Comparison of ENCODE assay signal across 9 cellular contexts in the genomic region with DNA sequence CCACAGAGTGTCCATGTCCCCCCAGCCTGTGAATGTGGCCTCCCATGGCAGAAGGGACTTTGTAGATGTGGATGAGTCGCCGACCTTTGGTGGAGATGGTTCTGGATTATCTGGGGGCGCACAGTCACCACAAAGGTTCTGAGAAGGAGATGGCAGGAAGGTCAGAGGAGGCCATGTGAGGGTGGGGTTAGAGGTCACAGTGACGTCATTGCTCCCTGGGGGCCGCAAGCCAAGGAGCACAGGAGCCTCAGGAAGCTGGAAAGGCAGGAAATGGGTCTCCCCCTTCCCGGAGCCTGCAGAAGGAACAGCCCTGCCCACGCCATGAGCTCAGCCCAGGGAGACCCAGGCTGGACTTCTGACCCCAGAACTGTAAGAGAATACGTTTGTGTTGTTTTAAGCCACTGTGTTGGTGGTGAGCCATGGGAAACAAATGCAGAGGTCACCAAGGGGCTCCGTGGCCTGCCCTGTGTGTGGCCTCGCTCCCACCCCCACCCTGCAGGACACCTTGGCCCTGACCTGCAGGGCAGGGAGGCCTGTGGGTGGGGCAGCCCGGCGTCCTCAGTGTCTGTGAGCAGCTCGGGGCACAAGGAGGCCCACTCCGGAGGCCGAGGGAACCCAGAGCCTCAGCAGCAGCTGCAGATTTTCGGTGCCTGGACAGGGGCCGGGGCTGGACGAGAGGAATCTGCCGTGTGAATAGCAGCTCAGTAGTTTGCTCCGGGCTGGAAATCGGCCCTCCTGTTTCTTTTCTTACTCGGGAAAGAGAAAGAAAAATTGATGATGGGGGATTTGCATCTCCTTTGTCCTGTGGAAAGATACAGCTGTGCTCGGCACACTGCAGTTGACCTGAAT. TPM values are rescaled to one million over a fixed set of nuclear protein-coding genes. Genes with fewer than 3 reads are reported as not detected.
DNase-seq lines count a peak whose midpoint lies in the region; ATAC-seq and TF ChIP-seq lines count a peak whose summit lies in the region.
"Had no signal": no experiment of that assay in that cellular context is flagged by ENCODE, and none has a peak within 500 bp of the region (broad histone marks: within the 10 kb centered on the region; RNA-seq: fewer than 3 reads in every experiment).

No MANE protein-coding gene starts in this region.

- no peak for TF ChIP-seq RAD21 in SK-N-SH (IDR thresholded peaks at IDR 0.05; ENCODE audit: low read length)

- H3K27me3 Mint-ChIP-seq in endothelial cell (ENCODE audit: unreplicated experiment): peaks cover 7% of the 10 kb centered on the region

- peaks cover 8% of the 10 kb centered on the region for H3K36me3 Mint-ChIP-seq in endothelial cell (ENCODE audit: low read depth, unreplicated experiment)

- no peak overlapping the region; the same call in 1 of the 2 replicates for H3K4me3 ChIP-seq in BLaER1
- no peak overlapping the region for H3K4me3 ChIP-seq in MG63
- no peak overlapping the region for H3K4me3 ChIP-seq in WERI-Rb-1 (ENCODE audit: low read depth, low read length)
- H3K4me3 ChIP-seq in SK-N-SH (ENCODE audit: low read depth in 2 of 2, low read length in 1 of 2): no peak overlapping the region

- H2AFZ ChIP-seq in SK-N-SH (ENCODE audit: low read depth): no peak overlapping the region

- TF ChIP-seq CTCF in endothelial cell (IDR thresholded peaks at IDR 0.05; ENCODE audit: unreplicated experiment) (no peak), WERI-Rb-1 (IDR thresholded peaks at IDR 0.05; ENCODE audit: low read depth, low read length) (no peak), SK-N-SH (IDR thresholded peaks at IDR 0.05) (no peak)

- H3K36me3 ChIP-seq in BLaER1: peaks cover 21% of the 10 kb centered on the region; the same call in 1 of the 2 replicates
- no peaks in the 10 kb centered on the region for H3K36me3 ChIP-seq in MG63
- no peaks in the 10 kb centered on the region for H3K36me3 ChIP-seq in WERI-Rb-1
- no peaks in the 10 kb centered on the region for H3K36me3 ChIP-seq in SK-N-SH (replicated peaks in 1 of 2; ENCODE audit: control insufficient read depth in 1 of 2, insufficient read depth in 2 of 2, low read length in 1 of 2)

- H3K27me3 ChIP-seq in BLaER1: no peaks in the 10 kb centered on the region
- no peaks in the 10 kb centered on the region for H3K27me3 ChIP-seq in MG63
- no peaks in the 10 kb centered on the region for H3K27me3 ChIP-seq in WERI-Rb-1 (ENCODE audit: insufficient read depth, low read depth, severe bottlenecking)
- no peaks in the 10 kb centered on the region for H3K27me3 ChIP-seq in SK-N-SH (ENCODE audit: insufficient read depth)

- peak overlapping the region; percentile 95 for H3K4me2 ChIP-seq in BLaER1
- no peak overlapping the region for H3K4me2 ChIP-seq in SK-N-SH

- H3K27ac ChIP-seq in BLaER1: peak overlapping the region; percentile 31; the same call in 1 of the 2 replicates
- no peak overlapping the region for H3K27ac ChIP-seq in WERI-Rb-1
- H3K27ac ChIP-seq in SK-N-SH (ENCODE audit: low read depth in 2 of 2, low read length in 1 of 2): no peak overlapping the region

- no peaks in the 10 kb centered on the region for H3K9me3 Mint-ChIP-seq in endothelial cell (ENCODE audit: unreplicated experiment)

- CTCF ChIA-PET in SK-N-SH (lab: Yijun Ruan, JAX): interaction anchor here (0.8 to 1.8 kb wide), 3 partner anchors 84 to 93 kb away, joined by 3 to 12 read pairs (median 4); no protein-coding TSS in a partner anchor

- POLR2A ChIA-PET in SK-N-SH (lab: Yijun Ruan, JAX): no interaction called here

- DNase-seq in MG63 (peak; percentile 23), endothelial cell (ENCODE audit: low spot score) (no peak), myocyte (ENCODE audit: low read depth) (peak; percentile 32), WERI-Rb-1 (no peak), SK-N-SH (no peak)
- DNase-seq: activated CD4-positive, alpha-beta T cell treated with anti-CD3 and anti-CD28 coated beads, Interleukin-2, amount 50 U/mL, for 4 hours had no signal

- H3F3A ChIP-seq in SK-N-SH (replicated peaks; ENCODE audit: insufficient read depth): no peaks in the 10 kb centered on the region

- no peaks in the 10 kb centered on the region for H3K79me2 ChIP-seq in SK-N-SH (ENCODE audit: insufficient read depth)

- H3K9ac ChIP-seq in BLaER1 (0 out of 2 replicates have a peak overlapping the region, but pooled peaks have one; percentile 8), SK-N-SH (no peak overlapping the region)

- peaks cover 11% of the 10 kb centered on the region for H3K4me1 Mint-ChIP-seq in endothelial cell (ENCODE audit: unreplicated experiment)

- peaks cover 98% of the 10 kb centered on the region for H4K20me1 ChIP-seq in BLaER1
- H4K20me1 ChIP-seq in SK-N-SH (ENCODE audit: insufficient read depth): 0 out of 2 replicates have a peak, but pooled peaks cover 3% of the 10 kb centered on the region

- peaks cover 97% of the 10 kb centered on the region for H3K4me1 ChIP-seq in BLaER1
- H3K4me1 ChIP-seq in SK-N-SH (ENCODE audit: control insufficient read depth in 1 of 2, insufficient read depth in 2 of 2, low read depth in 1 of 2, low read length in 1 of 2): peaks cover 0 to 26% of the 10 kb centered on the region in 2 experiments; a peak in 1 of 4 replicates

- peak overlapping the region; percentile 82 for H3K27ac Mint-ChIP-seq in endothelial cell (ENCODE audit: unreplicated experiment)

- peak overlapping the region; percentile 62 for H3K4me3 Mint-ChIP-seq in endothelial cell (ENCODE audit: unreplicated experiment)

- H3K9me2 ChIP-seq in SK-N-SH: no peaks in the 10 kb centered on the region

- 85% methylated on average over 13 of the region's 23 CpGs for WGBS in SK-N-SH (ENCODE audit: low lambda C conversion rate)

- no peak for TF ChIP-seq EP300 in SK-N-SH (IDR thresholded peaks at IDR 0.05; ENCODE audit: borderline replicate concordance in 1 of 2, low read depth in 1 of 2, low read length in 1 of 2)

- H3K9me3 ChIP-seq in BLaER1 (no peaks in the 10 kb centered on the region), MG63 (no peaks in the 10 kb centered on the region), WERI-Rb-1 (ENCODE audit: severe bottlenecking) (no peaks in the 10 kb centered on the region), SK-N-SH (no peaks in the 10 kb centered on the region)

- ATAC-seq in GM19455 (IDR thresholded peaks at IDR 0.05; ENCODE audit: unreplicated experiment) (no peak), GM18873 (IDR thresholded peaks at IDR 0.05; ENCODE audit: low FRiP score, unreplicated experiment) (no peak)

TF ChIP-seq in SK-N-SH, 30 proteins besides CTCF, POLR2A, EP300 and RAD21:
- TF ChIP-seq RFX5 (IDR thresholded peaks at IDR 0.05; ENCODE audit: low read length): no peak
- no peak for TF ChIP-seq IRF3 (IDR thresholded peaks at IDR 0.05; ENCODE audit: low read depth, low read length)
- TF ChIP-seq FOSL2 (IDR thresholded peaks at IDR 0.05; ENCODE audit: borderline replicate concordance, low read depth): no peak
- TF ChIP-seq, protein P1, sequence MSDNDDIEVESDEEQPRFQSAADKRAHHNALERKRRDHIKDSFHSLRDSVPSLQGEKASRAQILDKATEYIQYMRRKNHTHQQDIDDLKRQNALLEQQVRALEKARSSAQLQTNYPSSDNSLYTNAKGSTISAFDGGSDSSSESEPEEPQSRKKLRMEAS (IDR thresholded peaks at IDR 0.05; ENCODE audit: low read depth): no peak
- TF ChIP-seq RXRA (IDR thresholded peaks at IDR 0.05; ENCODE audit: borderline replicate concordance, low read depth): no peak
- no peak for TF ChIP-seq TEAD4 (IDR thresholded peaks at IDR 0.05; ENCODE audit: borderline replicate concordance, insufficient read depth)
- no peak for TF ChIP-seq RCOR1 (IDR thresholded peaks at IDR 0.05; ENCODE audit: low read length)
- TF ChIP-seq NRF1 (IDR thresholded peaks at IDR 0.05; ENCODE audit: low read depth, low read length): no peak
- no peak for TF ChIP-seq SMC3 (IDR thresholded peaks at IDR 0.05; ENCODE audit: low read depth, low read length)

RNA-seq across cellular contexts. Expression of gene GRAMD4, which starts 32.1 kb away (rescaled TPM):
- total RNA-seq in MG63 (2014; rRNA removed; shearing (Covaris generic); ENCODE audit: low replicate concordance): 3.4 and 10.8 TPM in 2 replicates
- total RNA-seq in endothelial cell (ENCODE audit: unreplicated experiment) (42.7 TPM), myocyte (18.5 and 22.4 TPM in 2 replicates)
- 15.3 TPM for polyA plus RNA-seq in myocyte (2012)
- 13.5 and 15.5 TPM in 2 replicates for polyA plus RNA-seq in SK-N-SH (2012; rRNA removed)
- polyA plus RNA-seq in SK-N-SH (2012; cell fraction: cytosol; rRNA removed): 7.8 and 11.0 TPM in 2 replicates
- polyA plus RNA-seq in SK-N-SH (2012; cell fraction: nucleus; rRNA removed): 22.3 and 31.8 TPM in 2 replicates

Comparison
In these comparisons a context has a peak if more than half of its experiments do, and no peak if none do; other contexts are left out.
1. DNase-seq: peak in MG63 (single experiment) and myocyte (single experiment); none in endothelial cell (single experiment), WERI-Rb-1 (single experiment) and SK-N-SH (single experiment).